ENCODE assay signal across 8 cellular contexts in the genomic region with DNA sequence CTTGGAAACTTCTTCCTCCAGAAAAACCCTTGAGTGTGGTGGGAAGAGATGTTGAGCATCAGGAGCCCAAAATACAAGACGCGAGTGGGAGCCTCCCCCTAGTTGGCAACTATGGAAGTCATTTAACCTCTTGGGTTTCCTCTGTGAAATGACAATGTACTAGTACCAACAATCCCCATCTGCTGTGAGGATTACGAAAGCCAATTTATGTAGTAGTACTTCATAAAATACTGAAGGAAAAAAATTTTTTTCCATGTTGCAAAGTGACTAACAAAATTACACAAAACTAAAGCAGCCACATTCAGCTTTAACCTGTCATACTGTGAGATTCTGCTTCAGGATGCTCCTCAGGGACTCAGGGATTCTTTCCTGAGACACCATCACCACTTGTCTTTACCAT. TPM values are rescaled to one million over a fixed set of nuclear protein-coding genes. Genes with fewer than 3 reads are reported as not detected.
A peak's percentile ranks its signal among the peaks of the same experiment; 100 is the strongest.
DNase-seq lines count a peak whose midpoint lies in the region; ATAC-seq and TF ChIP-seq lines count a peak whose summit lies in the region.

No MANE protein-coding gene starts in this region.

- no peak for TF ChIP-seq CTCF in cardiac fibroblast (IDR thresholded peaks at IDR 0.05; ENCODE audit: low read depth, low read length)

- intact Hi-C loops in aorta (cut with DNase I): no loop called here

- H3K4me3 ChIP-seq in cardiac fibroblast (replicated peaks in 1 of 2; ENCODE audit: low read depth in 2 of 2, low read length in 2 of 2): peak overlapping the region; percentile 69 to 98
- peak overlapping the region; percentile 57 to 82 for H3K4me3 ChIP-seq in aorta (ENCODE audit: low read length in 2 of 2)

- DNase-seq in NOMO-1 (lab: John Stamatoyannopoulos, UW; ENCODE audit: unreplicated experiment in 2 of 2) (peak; percentile 27 to 44), NOMO-1 treated with dmso at 0.1 percent for 144 hours (lab: John Stamatoyannopoulos, UW; ENCODE audit: unreplicated experiment) (no peak), NCI-H748 treated with DMSO at 0.1 percent for 48 hours (lab: John Stamatoyannopoulos, UW) (peak; percentile 10), cardiac fibroblast (ENCODE audit: low read depth in 2 of 2) (peak; percentile 36 to 52), lung microvascular endothelial cell (ENCODE audit: low read depth in 2 of 2) (peak; percentile 6 to 69), aorta (no peak), KG1 (lab: John Stamatoyannopoulos, UW) (no peak)

- H3K36me3 ChIP-seq in aorta (ENCODE audit: control insufficient read depth in 1 of 2, insufficient read depth in 2 of 2, low read length in 1 of 2): no peaks in the 10 kb centered on the region

- 1% methylated on average over 3 of the region's 3 CpGs for WGBS in aorta, 2 donors

- peaks cover 4 to 7% of the 10 kb centered on the region in 2 donors for H3K4me1 ChIP-seq in aorta (ENCODE audit: control insufficient read depth in 1 of 2, insufficient read depth in 2 of 2, low read length in 2 of 2)

- no peaks in the 10 kb centered on the region for H3K27me3 ChIP-seq in aorta (ENCODE audit: control insufficient read depth in 1 of 2, insufficient read depth in 2 of 2, low read length in 1 of 2)

- no peaks in the 10 kb centered on the region for H3K9me3 ChIP-seq in aorta (ENCODE audit: control insufficient read depth, low read length)

- ATAC-seq in aorta (ENCODE audit: low FRiP score) (no peak), GM19467 (IDR thresholded peaks at IDR 0.05; ENCODE audit: unreplicated experiment) (no peak)

- H3K27ac ChIP-seq in aorta (ENCODE audit: low read depth in 1 of 2, low read length in 2 of 2): peak overlapping the region in 1 of 2 donors; percentile 89

RNA-seq across cellular contexts. Expression of gene SLC25A17, which starts 0.6 kb away (rescaled TPM):
- total RNA-seq in lung microvascular endothelial cell: 12.0 and 17.7 TPM in 2 replicates
- 10 to 100 TPM; 12.6 to 14.2 TPM for total RNA-seq in aorta
- polyA plus RNA-seq in aorta: 10 to 100 TPM in 1 of 2 donors, 1 to 10 TPM in 1; 6.0 to 15.2 TPM

RNA-seq across cellular contexts. Expression of gene ST13, which starts 36.7 kb away (rescaled TPM):
- 158 and 180 TPM in 2 replicates for total RNA-seq in lung microvascular endothelial cell
- 100 to 1,000 TPM; 172 to 182 TPM for total RNA-seq in aorta
- 100 to 1,000 TPM; 117 to 177 TPM for polyA plus RNA-seq in aorta

RNA-seq across cellular contexts. Expression of gene XPNPEP3, which starts 37.2 kb away (rescaled TPM):
- total RNA-seq in lung microvascular endothelial cell (4.2 and 5.0 TPM in 2 replicates), aorta (10 to 100 TPM in 1 of 2 donors, 1 to 10 TPM in 1; 9.4 to 14.9 TPM)
- 1 to 10 TPM in 1 of 2 donors, under 1 TPM in 1; 0.38 to 4.8 TPM for polyA plus RNA-seq in aorta

RNA-seq across cellular contexts. Expression of gene DNAJB7, which starts 42.2 kb away (rescaled TPM):
- not detected in 2 replicates for total RNA-seq in lung microvascular endothelial cell
- not detected for total RNA-seq in aorta
- not detected for polyA plus RNA-seq in aorta

Comparison
In these comparisons a context has a peak if more than half of its experiments do, and no peak if none do; other contexts are left out.
1. DNase-seq: peak in NOMO-1 (2 of 2), NCI-H748 treated with DMSO at 0.1 percent for 48 hours (single experiment), cardiac fibroblast (2 of 2) and lung microvascular endothelial cell (2 of 2); none in NOMO-1 treated with dmso at 0.1 percent for 144 hours (single experiment), aorta (0 of 2) and KG1 (single experiment).